In the genomic region with DNA sequence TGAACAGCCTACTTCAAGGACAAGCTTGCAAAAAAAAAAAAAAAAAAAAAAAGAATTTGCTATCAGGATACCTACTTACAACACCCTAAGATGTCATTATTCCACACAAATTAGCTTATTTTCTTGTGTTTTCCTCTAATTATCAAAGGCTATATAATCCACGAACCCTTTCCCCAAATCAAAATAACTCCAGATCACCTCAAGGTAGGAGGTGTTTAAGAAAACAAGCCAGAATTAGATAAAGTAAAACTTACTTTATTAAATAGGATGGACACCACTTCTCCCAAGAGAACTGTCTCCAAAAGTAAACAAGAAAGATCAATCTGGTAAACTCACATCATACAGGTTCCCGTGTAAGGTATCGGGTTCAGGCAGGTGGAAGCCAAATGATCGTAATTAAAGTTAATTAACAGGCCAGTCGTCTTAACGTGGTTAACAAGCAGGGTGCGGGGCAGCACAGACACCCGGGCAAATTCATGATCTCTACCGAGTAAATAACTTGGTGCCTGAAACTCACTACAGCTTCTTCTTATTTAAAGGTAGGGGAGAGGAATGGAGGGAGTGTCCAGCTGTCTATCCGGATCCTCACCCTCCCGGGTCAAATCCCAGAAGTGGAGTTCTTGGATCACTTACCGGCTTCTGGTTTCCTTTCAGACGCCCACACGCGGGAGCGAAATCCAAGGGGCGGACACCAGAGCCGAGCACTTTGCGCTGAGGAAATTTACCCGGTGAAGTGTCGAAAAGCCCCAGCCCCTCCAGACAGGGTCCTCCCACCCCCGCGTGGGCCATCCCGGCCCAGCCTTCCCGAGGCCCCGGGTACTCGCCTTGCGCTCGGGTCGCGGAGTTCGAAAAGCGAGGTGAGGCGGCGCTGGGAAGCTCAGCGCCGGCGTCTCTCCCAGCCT, we compare ENCODE assay signal across 9 cellular contexts. TPM values are rescaled to one million over a fixed set of nuclear protein-coding genes. Genes with fewer than 3 reads are reported as not detected.
DNase-seq lines count a peak whose midpoint lies in the region; ATAC-seq and TF ChIP-seq lines count a peak whose summit lies in the region.
"Had no signal": no experiment of that assay in that cellular context is flagged by ENCODE, and none has a peak within 500 bp of the region (broad histone marks: within the 10 kb centered on the region; RNA-seq: fewer than 3 reads in every experiment).

No MANE protein-coding gene starts in this region.

- WGBS in ectodermal cell, 2 experiments: 4 to 5% methylated on average over 37 to 38 of the region's 38 CpGs
- 6% methylated on average over 18 of the region's 38 CpGs for WGBS in mesenchymal stem cell

- H3K4me3 Mint-ChIP-seq in CD8-positive, alpha-beta T cell: peak overlapping the region; percentile 91
- H3K4me3 Mint-ChIP-seq in activated B cell treated with CpG ODN at 0.5 μM for 24 hours: peak overlapping the region; percentile 90

- intact Hi-C loops in CD8-positive, alpha-beta T cell (cut with DNase I, micrococcal nuclease): loop anchor here (1.0 to 5.0 kb wide), 7 partner anchors 12 to 155 kb away; no protein-coding TSS in a partner anchor
- intact Hi-C loops in activated B cell treated with CpG ODN at 0.5 μM for 24 hours (cut with micrococcal nuclease): loop anchor here (1.0 to 5.0 kb wide), 5 partner anchors 12 to 1649 kb away; partner anchors contain the start of gene TBC1D1

- H3K9me3 Mint-ChIP-seq in CD8-positive, alpha-beta T cell: no peaks in the 10 kb centered on the region
- no peaks in the 10 kb centered on the region for H3K9me3 Mint-ChIP-seq in activated B cell treated with CpG ODN at 0.5 μM for 24 hours

- POLR2A ChIA-PET in CD8-positive, alpha-beta T cell (lab: Charles Lee): interaction anchor here (0.7 to 4.9 kb wide), 19 partner anchors 9 to 156 kb away, joined by 3 to 85 read pairs (median 6); partner anchors contain the start of gene DTHD1
- POLR2A ChIA-PET in activated B cell treated with CpG ODN at 0.5 μM for 24 hours (lab: Charles Lee): interaction anchor here (0.6 to 5.2 kb wide), 25 partner anchors 7 to 1499 kb away, joined by 3 to 60 read pairs (median 6); no protein-coding TSS in a partner anchor

- no peaks in the 10 kb centered on the region for H3K36me3 ChIP-seq in CD8-positive, alpha-beta T cell (ENCODE audit: insufficient read depth, low read length)
- H3K36me3 ChIP-seq in ectodermal cell (ENCODE audit: control insufficient read depth, insufficient read depth, low read length) (no peaks in the 10 kb centered on the region), mesenchymal stem cell (ENCODE audit: control insufficient read depth in 1 of 2, insufficient read depth in 2 of 2, low read depth in 1 of 2, low read length in 2 of 2) (no peaks in the 10 kb centered on the region)

- DNase-seq in CD8-positive, alpha-beta T cell: peak in 5 of 7 experiments; percentile 25 to 72 (median 51)
- peak; percentile 20 for DNase-seq in HuH-7.5 (ENCODE audit: low spot score)
- no peak for DNase-seq in activated B cell treated with CpG ODN at 0.5 μM for 24 hours
- peak; percentile 25 for DNase-seq in mesenchymal stem cell
- DNase-seq in stimulated activated CD8-positive, alpha-beta memory T cell treated with anti-CD3 and anti-CD28 coated beads, Interleukin-12 subunit alpha, Interleukin-12 subunit beta, amount 100 ng/mL, for 4 hours (ENCODE audit: low read depth): peak; percentile 34
- no peak for DNase-seq in mesenteric fat pad (ENCODE audit: low spot score)

- H3K27me3 ChIP-seq in CD8-positive, alpha-beta T cell (ENCODE audit: insufficient read depth, low read length): no peaks in the 10 kb centered on the region
- H3K27me3 ChIP-seq in ectodermal cell (ENCODE audit: control insufficient read depth, insufficient read depth, low read length, poor library complexity, severe bottlenecking) (peaks cover 30% of the 10 kb centered on the region), mesenchymal stem cell (ENCODE audit: control insufficient read depth in 1 of 2, insufficient read depth in 1 of 2, low read length in 2 of 2) (peaks cover 0 to 30% of the 10 kb centered on the region in 2 experiments)

- peak overlapping the region; percentile 86 for H2BK5ac ChIP-seq in mesenchymal stem cell (ENCODE audit: low read depth, low read length, poor library complexity, severe bottlenecking)

- no peak overlapping the region for H2AFZ ChIP-seq in mesenchymal stem cell (ENCODE audit: low read depth, low read length)

- H3K27ac ChIP-seq in CD8-positive, alpha-beta T cell (ENCODE audit: low read depth, low read length): peak overlapping the region; percentile 86
- H3K27ac ChIP-seq in ectodermal cell (ENCODE audit: insufficient read depth, low read depth, low read length, poor library complexity, severe bottlenecking): no peak overlapping the region
- peak overlapping the region; percentile 74 for H3K27ac ChIP-seq in mesenchymal stem cell (ENCODE audit: low read length, poor library complexity, severe bottlenecking)

- no peak overlapping the region for H3K23ac ChIP-seq in mesenchymal stem cell (ENCODE audit: low read length in 2 of 2)

- H3K9me3 ChIP-seq in CD8-positive, alpha-beta T cell (ENCODE audit: low read length): no peaks in the 10 kb centered on the region
- no peaks in the 10 kb centered on the region for H3K9me3 ChIP-seq in ectodermal cell (ENCODE audit: control insufficient read depth, low read length)
- no peaks in the 10 kb centered on the region for H3K9me3 ChIP-seq in mesenchymal stem cell (ENCODE audit: control insufficient read depth, low read length)

- no peak overlapping the region for H2BK15ac ChIP-seq in mesenchymal stem cell (ENCODE audit: low read depth, poor library complexity, severe bottlenecking)

- H3K4me2 ChIP-seq in mesenchymal stem cell (ENCODE audit: low read length, poor library complexity, severe bottlenecking): peak overlapping the region; percentile 97

- TF ChIP-seq CTCF in CD8-positive, alpha-beta T cell (IDR thresholded peaks at IDR 0.05): no peak
- TF ChIP-seq CTCF in activated B cell treated with CpG ODN at 0.5 μM for 24 hours (IDR thresholded peaks at IDR 0.05): no peak

- H3K14ac ChIP-seq in mesenchymal stem cell (ENCODE audit: low read length in 2 of 2): peak overlapping the region in 1 of 2 experiments; percentile 55

- peak overlapping the region; percentile 93 for H3K4me3 ChIP-seq in CD8-positive, alpha-beta T cell (ENCODE audit: low read depth, low read length)
- H3K4me3 ChIP-seq in ectodermal cell (ENCODE audit: insufficient read depth, low read depth, low read length): peak overlapping the region; percentile 62
- peak overlapping the region; percentile 74 to 87 for H3K4me3 ChIP-seq in mesenchymal stem cell (ENCODE audit: insufficient read depth in 1 of 2, low read depth in 1 of 2, low read length in 2 of 2)

- peaks cover 22% of the 10 kb centered on the region for H3K4me1 ChIP-seq in CD8-positive, alpha-beta T cell (ENCODE audit: insufficient read depth, low read length)
- H3K4me1 ChIP-seq in ectodermal cell (ENCODE audit: control insufficient read depth, insufficient read depth, low read length) (no peaks in the 10 kb centered on the region), mesenchymal stem cell (ENCODE audit: control insufficient read depth, insufficient read depth, low read depth, low read length) (peaks cover 2% of the 10 kb centered on the region)

- H3K4me1 Mint-ChIP-seq in CD8-positive, alpha-beta T cell (ENCODE audit: low read depth): peaks cover 40% of the 10 kb centered on the region
- peaks cover 56% of the 10 kb centered on the region for H3K4me1 Mint-ChIP-seq in activated B cell treated with CpG ODN at 0.5 μM for 24 hours

- peaks cover 1% of the 10 kb centered on the region for H3K79me1 ChIP-seq in mesenchymal stem cell (replicated peaks; ENCODE audit: low read length, poor library complexity, severe bottlenecking)

- peak overlapping the region in 1 of 2 experiments; percentile 28 for H3K18ac ChIP-seq in mesenchymal stem cell (ENCODE audit: low read depth in 1 of 2, low read length in 2 of 2)

- H4K91ac ChIP-seq in mesenchymal stem cell (ENCODE audit: low read length): no peak overlapping the region

- CTCF ChIA-PET in CD8-positive, alpha-beta T cell (lab: Charles Lee): interaction anchor here (0.8 to 4.7 kb wide), 12 partner anchors 11 to 155 kb away, joined by 3 to 39 read pairs (median 6); no protein-coding TSS in a partner anchor
- CTCF ChIA-PET in activated B cell treated with CpG ODN at 0.5 μM for 24 hours (lab: Charles Lee): interaction anchor here (0.9 to 3.6 kb wide), 10 partner anchors 10 to 156 kb away, joined by 3 to 32 read pairs (median 8); no protein-coding TSS in a partner anchor

- H2BK12ac ChIP-seq in mesenchymal stem cell (ENCODE audit: low read length in 2 of 2): no peak overlapping the region

- no peak overlapping the region for H2BK120ac ChIP-seq in mesenchymal stem cell (ENCODE audit: low read depth, low read length)

- no peaks in the 10 kb centered on the region for H3K27me3 Mint-ChIP-seq in CD8-positive, alpha-beta T cell (ENCODE audit: low read depth)
- no peaks in the 10 kb centered on the region for H3K27me3 Mint-ChIP-seq in activated B cell treated with CpG ODN at 0.5 μM for 24 hours

- no peak overlapping the region for H3K4ac ChIP-seq in mesenchymal stem cell (ENCODE audit: low read depth in 1 of 2, low read length in 2 of 2)

- H2AK5ac ChIP-seq in mesenchymal stem cell (ENCODE audit: low read length, severe bottlenecking): no peak overlapping the region

- ATAC-seq in CD8-positive, alpha-beta T cell: peak; percentile 33
- ATAC-seq in GM21390 (IDR thresholded peaks at IDR 0.05; ENCODE audit: unreplicated experiment): peak; percentile 30
- ATAC-seq in activated B cell treated with CpG ODN at 0.5 μM for 24 hours (ENCODE audit: low read depth): peak; percentile 35

- peak overlapping the region; percentile 32 for H3K9ac ChIP-seq in mesenchymal stem cell (ENCODE audit: low read length)

- H3K27ac Mint-ChIP-seq in CD8-positive, alpha-beta T cell: peak overlapping the region; percentile 94
- peak overlapping the region; percentile 89 for H3K27ac Mint-ChIP-seq in activated B cell treated with CpG ODN at 0.5 μM for 24 hours

- H4K8ac ChIP-seq in mesenchymal stem cell (ENCODE audit: low read length): no peak overlapping the region

- peaks cover 21% of the 10 kb centered on the region for H3K36me3 Mint-ChIP-seq in CD8-positive, alpha-beta T cell
- peaks cover 13% of the 10 kb centered on the region for H3K36me3 Mint-ChIP-seq in activated B cell treated with CpG ODN at 0.5 μM for 24 hours (ENCODE audit: low read depth)

RNA-seq across cellular contexts. Expression of gene ARAP2, which starts 0.7 kb away (rescaled TPM):
- total RNA-seq in CD8-positive, alpha-beta T cell: 10 to 100 TPM; 91.0 to 95.8 TPM
- total RNA-seq in activated B cell treated with CpG ODN at 0.5 μM for 24 hours (55.7 and 59.1 TPM in 2 replicates), mesenteric fat pad (13.5 TPM)
- polyA plus RNA-seq in ectodermal cell (2013, experiment 1 of 4): 0.52 TPM
- polyA plus RNA-seq in ectodermal cell (2013, experiment 2 of 4): 0.53 TPM
- 0.96 TPM for polyA plus RNA-seq in ectodermal cell (2013, experiment 3 of 4)
- 0.77 TPM for polyA plus RNA-seq in ectodermal cell (2013, experiment 4 of 4)
- 0.18 TPM for polyA plus RNA-seq in mesenchymal stem cell (2013, experiment 1 of 2)
- 0.16 TPM for polyA plus RNA-seq in mesenchymal stem cell (2013, experiment 2 of 2)

RNA-seq across cellular contexts. Expression of gene DTHD1, which starts 37.8 kb away (rescaled TPM):
- total RNA-seq in CD8-positive, alpha-beta T cell: 1 to 10 TPM; 1.9 to 2.1 TPM
- total RNA-seq in activated B cell treated with CpG ODN at 0.5 μM for 24 hours (not detected in 2 replicates), mesenteric fat pad (0.39 TPM)
- not detected for polyA plus RNA-seq in ectodermal cell (2013, experiment 1 of 4)
- not detected for polyA plus RNA-seq in ectodermal cell (2013, experiment 2 of 4)
- not detected for polyA plus RNA-seq in ectodermal cell (2013, experiment 3 of 4)
- polyA plus RNA-seq in ectodermal cell (2013, experiment 4 of 4): not detected
- polyA plus RNA-seq in mesenchymal stem cell (2013, experiment 1 of 2): not detected
- polyA plus RNA-seq in mesenchymal stem cell (2013, experiment 2 of 2): not detected
- total RNA-seq: RPMI7951 had no signal

Comparison
In these comparisons a context has a peak if more than half of its experiments do, and no peak if none do; other contexts are left out.
1. DNase-seq: peak in CD8-positive, alpha-beta T cell (5 of 7), HuH-7.5 (single experiment), mesenchymal stem cell (single experiment) and stimulated activated CD8-positive, alpha-beta memory T cell treated with anti-CD3 and anti-CD28 coated beads, Interleukin-12 subunit alpha, Interleukin-12 subunit beta, amount 100 ng/mL, for 4 hours (single experiment); none in activated B cell treated with CpG ODN at 0.5 μM for 24 hours (single experiment) and mesenteric fat pad (single experiment).
2. Peak in every context shown above with its lines, with median percentiles within 50 percentile points of each other: ATAC-seq and H3K4me3 ChIP-seq.